In genomic region chr3:132530624-132531023, GRCh38 we compare ENCODE assay signal across 35 cellular contexts.
"Had no signal": no experiment of that assay in that cellular context is flagged by ENCODE, and none has a peak within 500 bp of the region (broad histone marks: within the 10 kb centered on the region; RNA-seq: fewer than 3 reads in every experiment).

No MANE protein-coding gene starts in this region.

- ATAC-seq: activated CD8-positive, alpha-beta T cell treated with anti-CD3 and anti-CD28 coated beads for 36 hours; activated naive CD4-positive, alpha-beta T cell treated with anti-CD3 and anti-CD28 coated beads, Interleukin-2, amount 50 U/mL, for 72 hours; activated T-cell treated with anti-CD3 and anti-CD28 coated beads, Interleukin-2, amount 50 U/mL, for 4 hours; activated T-cell treated with anti-CD3 and anti-CD28 coated beads, Interleukin-2, amount 50 U/mL, for 72 hours; activated T-helper 17 cell treated with anti-CD3 and anti-CD28 coated beads, Interleukin-2, amount 50 U/mL, for 72 hours; body of pancreas had no signal

- FAIRE-seq: astrocyte, TTC549 had no signal

- H3K9me3 Mint-ChIP-seq: activated B cell treated with CpG ODN at 0.5 μM for 24 hours; activated CD4-positive, alpha-beta memory T cell treated with anti-CD3 and anti-CD28 coated beads for 36 hours; activated CD4-positive, alpha-beta T cell treated with anti-CD3 and anti-CD28 coated beads, Interleukin-2, amount 10 ng/mL, durations not matched to agents 24 days and 14 days; activated CD8-positive, alpha-beta T cell treated with anti-CD3 and anti-CD28 coated beads for 36 hours; activated naive CD4-positive, alpha-beta T cell treated with anti-CD3 and anti-CD28 coated beads for 36 hours; activated naive CD4-positive, alpha-beta T cell treated with anti-CD3 and anti-CD28 coated beads, Interleukin-2, amount 50 U/mL, for 72 hours; activated naive CD8-positive, alpha-beta T cell treated with anti-CD3 and anti-CD28 coated beads for 36 hours; activated T-cell treated with anti-CD3 and anti-CD28 coated beads, Interleukin-2, amount 50 U/mL, for 4 hours; activated T-cell treated with anti-CD3 and anti-CD28 coated beads, Interleukin-2, amount 50 U/mL, for 72 hours; activated T-helper 1 cell treated with anti-CD3 and anti-CD28 coated beads, Interleukin-12 subunit alpha, Interleukin-12 subunit beta, Interleukin-2, Interleukin-4 antibody, amounts not matched to agents 30 ng/mL and 10 ng/mL and 1 ng/mL, durations not matched to agents 14 hours and 24 hours and 36 hours; activated T-helper 17 cell treated with anti-CD3 and anti-CD28 coated beads, Interleukin-2, amount 50 U/mL, for 72 hours; T-helper 2 cell treated with Interferon-gamma antibody and Interleukin-4, amounts not matched to agents 5 μg/mL and 100 μg/mL, for 36 hours had no signal

- H3K9me3 ChIP-seq: adrenal gland, body of pancreas, breast epithelium had no signal

- H3K4me1 Mint-ChIP-seq: activated B cell treated with CpG ODN at 0.5 μM for 24 hours; activated naive CD8-positive, alpha-beta T cell treated with anti-CD3 and anti-CD28 coated beads for 36 hours; activated T-helper 17 cell treated with anti-CD3 and anti-CD28 coated beads, Interleukin-2, amount 50 U/mL, for 72 hours had no signal

- H3K36me3 ChIP-seq: breast epithelium had no signal

- H3K27me3 ChIP-seq: adrenal gland, body of pancreas, brain microvascular endothelial cell, breast epithelium had no signal

- DNase-seq: activated B cell treated with CpG ODN at 0.5 μM for 24 hours; activated CD4-positive, alpha-beta memory T cell treated with anti-CD3 and anti-CD28 coated beads for 36 hours; activated CD4-positive, alpha-beta T cell treated with anti-CD3 and anti-CD28 coated beads for 4 hours; activated CD4-positive, alpha-beta T cell treated with anti-CD3 and anti-CD28 coated beads, Interleukin-2, amount 10 ng/mL, durations not matched to agents 24 days and 14 days; activated CD4-positive, alpha-beta T cell treated with anti-CD3 and anti-CD28 coated beads, Interleukin-2, amount 50 U/mL, for 1 hour; activated CD4-positive, alpha-beta T cell treated with anti-CD3 and anti-CD28 coated beads, Interleukin-2, amount 50 U/mL, for 4 hours; activated CD4-positive, CD25-positive, alpha-beta regulatory T cell treated with anti-CD3 and anti-CD28 coated beads, Interleukin-2, amount 50 U/mL, for 72 hours; activated CD8-positive, alpha-beta memory T cell treated with anti-CD3 and anti-CD28 coated beads, Interleukin-2, amount 50 U/mL, for 4 hours; activated CD8-positive, alpha-beta T cell treated with anti-CD3 and anti-CD28 coated beads for 36 hours; activated effector memory CD4-positive, alpha-beta T cell treated with anti-CD3 and anti-CD28 coated beads, Interleukin-2, amount 50 U/mL, for 16 hours; activated gamma-delta T cell treated with Interleukin-2 at 50 U/mL for 16 hours; activated naive CD4-positive, alpha-beta T cell; activated naive CD4-positive, alpha-beta T cell treated with anti-CD3 and anti-CD28 coated beads for 36 hours; activated naive CD4-positive, alpha-beta T cell treated with anti-CD3 and anti-CD28 coated beads, Interleukin-2, amount 50 U/mL, for 16 hours; activated naive CD8-positive, alpha-beta T cell treated with anti-CD3 and anti-CD28 coated beads for 36 hours; activated T-cell treated with anti-CD3 and anti-CD28 coated beads for 4 hours; activated T-cell treated with anti-CD3 and anti-CD28 coated beads, Interleukin-2, amount 50 U/mL, for 1 hour; activated T-cell treated with anti-CD3 and anti-CD28 coated beads, Interleukin-2, amount 50 U/mL, for 4 hours; activated T-cell treated with anti-CD3 and anti-CD28 coated beads, Interleukin-2, amount 50 U/mL, for 72 hours; adrenal gland; amniotic stem cell; aorta; body of pancreas; brain microvascular endothelial cell; central memory CD4-positive, alpha-beta T cell; T-helper 2 cell; T-helper 9 cell had no signal

- H3K27ac ChIP-seq: adrenal gland, body of pancreas, brain microvascular endothelial cell, breast epithelium, VCaP had no signal

- H3K27me3 Mint-ChIP-seq: activated B cell treated with CpG ODN at 0.5 μM for 24 hours; activated CD4-positive, alpha-beta memory T cell treated with anti-CD3 and anti-CD28 coated beads for 36 hours; activated CD4-positive, alpha-beta T cell treated with anti-CD3 and anti-CD28 coated beads, Interleukin-2, amount 10 ng/mL, durations not matched to agents 24 days and 14 days; activated CD8-positive, alpha-beta T cell treated with anti-CD3 and anti-CD28 coated beads for 36 hours; activated naive CD8-positive, alpha-beta T cell treated with anti-CD3 and anti-CD28 coated beads for 36 hours; activated T-helper 17 cell treated with anti-CD3 and anti-CD28 coated beads, Interleukin-2, amount 50 U/mL, for 72 hours had no signal

- H3K4me1 ChIP-seq: adrenal gland, breast epithelium had no signal

- H3K27ac Mint-ChIP-seq: activated B cell treated with CpG ODN at 0.5 μM for 24 hours; activated CD4-positive, alpha-beta memory T cell treated with anti-CD3 and anti-CD28 coated beads for 36 hours; activated CD4-positive, alpha-beta T cell treated with anti-CD3 and anti-CD28 coated beads, Interleukin-2, amount 10 ng/mL, durations not matched to agents 24 days and 14 days; activated CD8-positive, alpha-beta T cell treated with anti-CD3 and anti-CD28 coated beads for 36 hours; activated naive CD4-positive, alpha-beta T cell treated with anti-CD3 and anti-CD28 coated beads for 36 hours; activated naive CD8-positive, alpha-beta T cell treated with anti-CD3 and anti-CD28 coated beads for 36 hours; activated T-helper 1 cell treated with anti-CD3 and anti-CD28 coated beads, Interleukin-12 subunit alpha, Interleukin-12 subunit beta, Interleukin-2, Interleukin-4 antibody, amounts not matched to agents 30 ng/mL and 10 ng/mL and 1 ng/mL, durations not matched to agents 14 hours and 24 hours and 36 hours; activated T-helper 17 cell treated with anti-CD3 and anti-CD28 coated beads, Interleukin-2, amount 50 U/mL, for 72 hours; T-helper 2 cell treated with Interferon-gamma antibody and Interleukin-4, amounts not matched to agents 5 μg/mL and 100 μg/mL, for 36 hours had no signal

- H3K4me3 ChIP-seq: adrenal gland, body of pancreas, breast epithelium had no signal

- H3K4me3 Mint-ChIP-seq: activated B cell treated with CpG ODN at 0.5 μM for 24 hours; activated CD4-positive, alpha-beta memory T cell treated with anti-CD3 and anti-CD28 coated beads for 36 hours; activated CD4-positive, alpha-beta T cell treated with anti-CD3 and anti-CD28 coated beads, Interleukin-2, amount 10 ng/mL, durations not matched to agents 24 days and 14 days; activated CD8-positive, alpha-beta T cell treated with anti-CD3 and anti-CD28 coated beads for 36 hours; activated naive CD4-positive, alpha-beta T cell treated with anti-CD3 and anti-CD28 coated beads for 36 hours; activated naive CD8-positive, alpha-beta T cell treated with anti-CD3 and anti-CD28 coated beads for 36 hours; activated T-cell treated with anti-CD3 and anti-CD28 coated beads, Interleukin-2, amount 50 U/mL, for 4 hours; activated T-cell treated with anti-CD3 and anti-CD28 coated beads, Interleukin-2, amount 50 U/mL, for 72 hours; activated T-helper 1 cell treated with anti-CD3 and anti-CD28 coated beads, Interleukin-12 subunit alpha, Interleukin-12 subunit beta, Interleukin-2, Interleukin-4 antibody, amounts not matched to agents 30 ng/mL and 10 ng/mL and 1 ng/mL, durations not matched to agents 14 hours and 24 hours and 36 hours; activated T-helper 17 cell treated with anti-CD3 and anti-CD28 coated beads, Interleukin-2, amount 50 U/mL, for 72 hours; T-helper 2 cell treated with Interferon-gamma antibody and Interleukin-4, amounts not matched to agents 5 μg/mL and 100 μg/mL, for 36 hours had no signal
